8 cellular contexts compared by ENCODE assay signal in the genomic region with DNA sequence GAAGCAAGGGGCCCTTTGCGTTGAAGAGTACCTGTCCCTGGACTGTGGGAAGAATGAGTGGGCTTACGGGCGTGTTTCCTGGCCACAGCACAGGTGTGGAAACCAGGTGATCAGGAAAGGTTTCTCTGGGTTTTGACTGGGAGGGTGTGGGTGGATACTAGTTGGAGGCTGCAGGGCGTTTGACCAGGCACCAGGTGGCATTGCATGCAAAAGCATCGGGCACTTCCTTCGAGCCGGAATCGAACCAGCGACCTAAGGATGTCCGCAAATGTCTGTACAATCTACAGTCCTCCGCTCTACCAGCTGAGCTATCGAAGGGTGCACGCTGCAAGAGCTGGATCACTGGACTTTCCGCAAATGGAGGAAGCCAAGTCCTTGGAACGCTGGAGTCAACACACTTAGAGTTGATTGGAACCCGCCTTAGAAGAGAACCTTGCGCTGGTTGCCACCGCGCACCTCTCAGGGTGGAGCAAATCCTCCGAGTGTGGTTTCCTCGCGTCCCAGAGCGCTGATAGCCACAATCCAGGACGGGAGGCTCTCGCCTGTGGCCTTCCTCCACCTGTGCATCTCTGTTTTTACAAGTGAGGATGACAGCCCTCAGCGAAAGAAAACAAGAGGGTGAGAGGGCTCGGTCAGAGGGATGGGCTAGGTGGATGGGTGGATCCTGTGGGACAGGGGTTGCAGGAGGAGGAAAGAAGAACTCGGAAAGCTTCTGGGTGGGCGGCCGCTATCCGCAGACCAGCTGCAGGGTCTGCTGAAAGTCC. TPM values are rescaled to one million over a fixed set of nuclear protein-coding genes. Genes with fewer than 3 reads are reported as not detected.
DNase-seq lines count a peak whose midpoint lies in the region; ATAC-seq and TF ChIP-seq lines count a peak whose summit lies in the region.

No MANE protein-coding gene starts in this region.

- POLR2A ChIA-PET in PC-3 (lab: Charles Lee; ENCODE audit: unreplicated experiment), result no interaction called here

- peak; percentile 62 for DNase-seq in SIG-M5 treated with dmso at 0.1 percent for 504 hours (lab: John Stamatoyannopoulos, UW; ENCODE audit: unreplicated experiment)
- no peak for DNase-seq in SIG-M5 (lab: John Stamatoyannopoulos, UW)
- DNase-seq in PC-3, result peak; percentile 90
- DNase-seq in activated T-helper 1 cell treated with Interleukin-2 at 50 U/mL for 16 hours (ENCODE audit: low read depth), result peak; percentile 64
- peak; percentile 76 for DNase-seq in foreskin melanocyte
- DNase-seq in osteoblast (ENCODE audit: insufficient read length, low spot score, missing footprints), result peak; percentile 82
- peak; percentile 50 to 75 for DNase-seq in tibial artery

- intact Hi-C loops in PC-3 (cut with micrococcal nuclease) (loop anchor here (1.0 kb wide), 5 partner anchors 18 to 50 kb away; no protein-coding TSS in a partner anchor), tibial artery (cut with DNase I; ENCODE audit: low total_unique reads) (no loop called here)

- H3K9ac ChIP-seq in PC-3 (ENCODE audit: low read length), result no peak overlapping the region

- H3K4me2 ChIP-seq in PC-3 (ENCODE audit: low read length), result peak overlapping the region; percentile 86
- peak overlapping the region; percentile 40 for H3K4me2 ChIP-seq in osteoblast (ENCODE audit: insufficient read depth, low read length)

- H3F3A ChIP-seq in PC-3 (ENCODE audit: low read length, unreplicated experiment), result no peaks in the 10 kb centered on the region

- no peaks in the 10 kb centered on the region for H3K36me3 ChIP-seq in PC-3 (ENCODE audit: low read depth, low read length)
- H3K36me3 ChIP-seq in osteoblast (ENCODE audit: insufficient read depth, low read length), result no peaks in the 10 kb centered on the region
- no peaks in the 10 kb centered on the region for H3K36me3 ChIP-seq in tibial artery

- no peaks in the 10 kb centered on the region; the same call in 1 of the 2 replicates for H3K4me1 ChIP-seq in PC-3 (ENCODE audit: insufficient read depth, low read length)
- no peaks in the 10 kb centered on the region for H3K4me1 ChIP-seq in osteoblast (ENCODE audit: insufficient read depth, low read length)
- H3K4me1 ChIP-seq in tibial artery, result peaks cover 0 to 12% (median 10%) of the 10 kb centered on the region in 4 donors

- no peak overlapping the region for H3K27ac ChIP-seq in PC-3 (ENCODE audit: low read length)
- H3K27ac ChIP-seq in osteoblast (ENCODE audit: low read depth, low read length), result no peak overlapping the region
- H3K27ac ChIP-seq in tibial artery, result no peak overlapping the region

- TF ChIP-seq CTCF in PC-3 (conservative IDR thresholded peaks at IDR 0.05; ENCODE audit: low read depth, low read length) (peak; percentile 88), osteoblast (IDR thresholded peaks at IDR 0.05; ENCODE audit: extremely low read depth, low read depth, low read length) (peak; percentile 40), tibial artery (IDR thresholded peaks at IDR 0.05) (peak; percentile 34 to 52)

- H3K9me3 ChIP-seq in PC-3 (ENCODE audit: low read length), result no peaks in the 10 kb centered on the region
- no peaks in the 10 kb centered on the region for H3K9me3 ChIP-seq in osteoblast (ENCODE audit: low read depth, low read length)
- H3K9me3 ChIP-seq in tibial artery, result no peaks in the 10 kb centered on the region

- BruUV-seq in PC-3 (replicated peaks; lab: Mats Ljungman, UMichigan), result no TSS peak

- no peaks in the 10 kb centered on the region for H4K20me1 ChIP-seq in PC-3 (ENCODE audit: low read length)
- H4K20me1 ChIP-seq in osteoblast (ENCODE audit: insufficient read depth, low read length), result no peaks in the 10 kb centered on the region

- H2AFZ ChIP-seq in PC-3 (ENCODE audit: low read length) (peak overlapping the region; percentile 95), osteoblast (ENCODE audit: low read length) (no peak overlapping the region)

- CTCF ChIA-PET in PC-3 (lab: Charles Lee), result interaction anchor here (0.6 to 1.0 kb wide), 4 partner anchors 18 to 335 kb away, joined by 4 to 12 read pairs (median 6); no protein-coding TSS in a partner anchor

- peak overlapping the region; percentile 70 for H3K4me3 ChIP-seq in PC-3 (ENCODE audit: low read length)
- H3K4me3 ChIP-seq in osteoblast (ENCODE audit: insufficient read depth, low read length), result peak overlapping the region; percentile 28
- H3K4me3 ChIP-seq in tibial artery, result peak overlapping the region; percentile 22 to 39

- ATAC-seq in HG03159 (IDR thresholded peaks at IDR 0.05; ENCODE audit: unreplicated experiment) (peak; percentile 64), PC-3 (peak; percentile 90)

- H3K27me3 ChIP-seq in PC-3 (ENCODE audit: low read length) (no peaks in the 10 kb centered on the region), osteoblast (ENCODE audit: insufficient read depth, low read length) (peaks cover 8% of the 10 kb centered on the region), tibial artery (peaks cover 0 to 53% of the 10 kb centered on the region in 2 donors)

- H3K79me2 ChIP-seq in PC-3 (ENCODE audit: low read length) (no peaks in the 10 kb centered on the region), osteoblast (ENCODE audit: insufficient read depth, low read length) (no peaks in the 10 kb centered on the region)

- H3K9me2 ChIP-seq in PC-3 (replicated peaks; ENCODE audit: low read length), result no peaks in the 10 kb centered on the region

RNA-seq across cellular contexts. Expression of gene RNASE4, which starts 21.2 kb away (rescaled TPM):
- total RNA-seq in PC-3 (2014; rRNA removed) (5.9 and 8.5 TPM in 2 replicates), osteoblast (18.1 and 24.2 TPM in 2 replicates)

RNA-seq across cellular contexts. Expression of gene OR6S1, which starts 21.7 kb away (rescaled TPM):
- total RNA-seq in PC-3 (2014; rRNA removed), result not detected in 2 replicates
- total RNA-seq in osteoblast, result not detected in 2 replicates

RNA-seq across cellular contexts. Expression of gene ANG, which starts 25.4 kb away (rescaled TPM):
- total RNA-seq in PC-3 (2014; rRNA removed) (4.8 and 6.6 TPM in 2 replicates), osteoblast (7.2 and 8.3 TPM in 2 replicates)
